ENCODE assay signal across 9 cellular contexts in the genomic region with DNA sequence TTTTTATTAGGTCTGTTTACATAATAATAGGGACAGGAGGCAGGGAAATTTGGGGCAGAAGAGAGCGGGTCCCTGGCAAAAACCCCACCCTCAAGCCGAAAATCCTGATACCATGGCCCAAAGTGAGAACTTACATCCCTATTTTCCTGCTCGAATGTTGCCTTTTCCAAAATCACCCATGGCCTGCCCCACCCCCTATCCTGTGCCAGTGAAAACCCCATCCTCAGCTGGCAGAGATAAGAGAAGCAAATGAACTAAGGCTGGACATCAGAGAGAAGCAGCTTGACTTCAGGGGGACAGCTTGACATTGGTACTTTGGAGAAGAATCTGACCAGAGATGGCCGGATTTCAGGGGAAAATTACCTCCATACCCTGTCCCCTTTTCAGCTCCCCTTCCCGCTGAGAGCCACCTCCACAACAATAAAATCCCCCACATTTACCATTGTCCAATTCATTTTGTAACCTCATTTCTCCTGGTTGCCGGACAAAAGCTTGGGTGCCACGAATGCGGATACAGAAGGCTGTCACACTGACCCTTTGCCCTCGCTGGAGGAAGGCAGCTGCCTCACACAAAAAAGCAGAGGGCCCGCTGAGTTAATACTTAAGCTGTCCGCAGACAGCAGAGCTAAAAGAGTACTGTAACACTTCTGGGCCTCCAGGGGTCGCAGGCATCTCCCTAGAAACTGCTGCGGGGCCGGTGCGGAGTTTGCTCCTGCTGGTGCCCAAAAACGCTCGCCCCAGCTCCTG.
DNase-seq lines count a peak whose midpoint lies in the region; ATAC-seq and TF ChIP-seq lines count a peak whose summit lies in the region.
"Had no signal": no experiment of that assay in that cellular context is flagged by ENCODE, and none has a peak within 500 bp of the region (broad histone marks: within the 10 kb centered on the region; RNA-seq: fewer than 3 reads in every experiment).

No MANE protein-coding gene starts in this region.

- no peak overlapping the region for H3K4me3 ChIP-seq in MM.1S (ENCODE audit: low read length)
- H3K4me3 ChIP-seq: lung had no signal

- TF ChIP-seq CTCF in GM12872 (IDR thresholded peaks at IDR 0.05; ENCODE audit: insufficient read depth, low read depth, low read length) (0 out of 3 replicates have a peak, but pooled peaks have one; percentile 18), MM.1S (IDR thresholded peaks at IDR 0.05; ENCODE audit: low read length) (peak; percentile 50)

- DNase-seq in MM.1S, result peak; percentile 39
- peak; percentile 90 for DNase-seq in ecto neural progenitor cell (ENCODE audit: low spot score)
- peak; percentile 32 for DNase-seq in mucosa of gallbladder (ENCODE audit: low spot score)
- DNase-seq in pons (ENCODE audit: low spot score), result no peak

- H3K9ac ChIP-seq in MM.1S (ENCODE audit: low read length), result no peak overlapping the region

- ATAC-seq in HG03039 (IDR thresholded peaks at IDR 0.05; ENCODE audit: unreplicated experiment), result no peak
- ATAC-seq in GM19351 (IDR thresholded peaks at IDR 0.05; ENCODE audit: unreplicated experiment), result no peak
- no peak for ATAC-seq in GM19467 (IDR thresholded peaks at IDR 0.05; ENCODE audit: unreplicated experiment)

- no peaks in the 10 kb centered on the region for H3K79me2 ChIP-seq in MM.1S (ENCODE audit: low read length)

- no peaks in the 10 kb centered on the region for H3K9me2 ChIP-seq in MM.1S (replicated peaks; ENCODE audit: insufficient read depth, low read length)

- no peak overlapping the region for H3K27ac ChIP-seq in MM.1S (ENCODE audit: low read length)

- H4K20me1 ChIP-seq in MM.1S (ENCODE audit: insufficient read depth, low read length), result no peaks in the 10 kb centered on the region

- H3K27me3 ChIP-seq in MM.1S (replicated peaks; ENCODE audit: insufficient read depth, low read length), result no peaks in the 10 kb centered on the region

- H3K4me1 ChIP-seq in MM.1S (ENCODE audit: low read length), result no peaks in the 10 kb centered on the region

- no peaks in the 10 kb centered on the region for H3F3A ChIP-seq in MM.1S (ENCODE audit: insufficient read depth, low read length)

- no peaks in the 10 kb centered on the region for H3K9me3 ChIP-seq in MM.1S (replicated peaks; ENCODE audit: insufficient read depth, low read length)

- H2AFZ ChIP-seq in MM.1S (ENCODE audit: low read length), result peak overlapping the region; percentile 7; the same call in 1 of the 2 replicates

- H3K4me2 ChIP-seq in MM.1S (ENCODE audit: low read depth, low read length), result no peak overlapping the region

- H3K36me3 ChIP-seq in MM.1S (replicated peaks; ENCODE audit: insufficient read depth, low read length), result no peaks in the 10 kb centered on the region
